11 cellular contexts compared by ENCODE assay signal in genomic region chr3:156687023-156687422, GRCh38. TPM values are rescaled to one million over a fixed set of nuclear protein-coding genes. Genes with fewer than 3 reads are reported as not detected.
DNase-seq lines count a peak whose midpoint lies in the region; ATAC-seq and TF ChIP-seq lines count a peak whose summit lies in the region.
"Had no signal": no experiment of that assay in that cellular context is flagged by ENCODE, and none has a peak within 500 bp of the region (broad histone marks: within the 10 kb centered on the region; RNA-seq: fewer than 3 reads in every experiment).

No MANE protein-coding gene starts in this region.

- TF ChIP-seq CTCF in body of pancreas (IDR thresholded peaks at IDR 0.05): no peak

- intact Hi-C loops in body of pancreas (cut with DNase I): no loop called here

- DNase-seq in RPMI8226 (peak; percentile 55), left lobe of liver (ENCODE audit: low spot score) (no peak), NCI-H2196 treated with DMSO at 0.1 percent for 48 hours (lab: John Stamatoyannopoulos, UW; ENCODE audit: unreplicated experiment) (no peak), body of pancreas (no peak)
- DNase-seq in stimulated activated CD4-positive, alpha-beta T cell treated with anti-CD3 and anti-CD28 coated beads, Interleukin-1b, Interleukin-23, amount 100 ng/mL, for 48 hours: no peak
- DNase-seq: kidney glomerular epithelial cell, NCI-H1048, WERI-Rb-1 had no signal

- H3K27ac ChIP-seq in body of pancreas: no peak overlapping the region
- H3K27ac ChIP-seq: WERI-Rb-1 had no signal

- ATAC-seq in GM18505 (IDR thresholded peaks at IDR 0.05; ENCODE audit: unreplicated experiment) (peak; percentile 45), GM21576 (IDR thresholded peaks at IDR 0.05; ENCODE audit: unreplicated experiment) (peak; percentile 41), left lobe of liver (peak; percentile 40), GM18520 (IDR thresholded peaks at IDR 0.05; ENCODE audit: unreplicated experiment) (no peak), body of pancreas (no peak)

- H3K27me3 ChIP-seq in body of pancreas: no peaks in the 10 kb centered on the region

- no peaks in the 10 kb centered on the region for H3K36me3 ChIP-seq in body of pancreas (replicated peaks in 1 of 2; ENCODE audit: insufficient read depth in 1 of 2, low read depth in 2 of 2)

- no peak for TF ChIP-seq POLR2A in GM18505 (IDR thresholded peaks at IDR 0.05; ENCODE audit: borderline replicate concordance, extremely low read depth, insufficient read depth, insufficient read length)
- TF ChIP-seq POLR2A in body of pancreas (IDR thresholded peaks at IDR 0.05): no peak

- no peak overlapping the region for H3K4me3 ChIP-seq in body of pancreas

- H3K4me1 ChIP-seq in body of pancreas: peaks cover 71% of the 10 kb centered on the region

- H3K9me3 ChIP-seq in body of pancreas: no peaks in the 10 kb centered on the region

RNA-seq across cellular contexts. Expression of gene TIPARP, which starts 12.6 kb away (rescaled TPM):
- total RNA-seq in left lobe of liver: 8.1 TPM
- total RNA-seq in body of pancreas: 10 to 100 TPM; 12.5 to 13.2 TPM

Comparison
In these comparisons a context has a peak if more than half of its experiments do, and no peak if none do; other contexts are left out.
1. ATAC-seq: peak in GM18505 (single experiment), GM21576 (single experiment) and left lobe of liver (single experiment); none in GM18520 (single experiment) and body of pancreas (single experiment).